Comparison of ENCODE assay signal across 8 cellular contexts in genomic region chr21:29372063-29372802, GRCh38.
DNase-seq lines count a peak whose midpoint lies in the region; ATAC-seq and TF ChIP-seq lines count a peak whose summit lies in the region.

No MANE protein-coding gene starts in this region.

- TF ChIP-seq CTCF in type B pancreatic cell (conservative IDR thresholded peaks at IDR 0.05), result peak; percentile 83

- no peak for TF ChIP-seq POLR2A in erythroblast (IDR thresholded peaks at IDR 0.05; ENCODE audit: low read length)

- H3K27ac ChIP-seq in naive thymus-derived CD4-positive, alpha-beta T cell (ENCODE audit: low read depth, low read length), result no peak overlapping the region

- CTCF ChIA-PET in activated CD4-positive, alpha-beta memory T cell treated with anti-CD3 and anti-CD28 coated beads for 36 hours (lab: Charles Lee), result interaction anchor here (0.7 to 3.9 kb wide), 41 partner anchors 10 to 300 kb away, joined by 3 to 72 read pairs (median 5); partner anchors contain the start of genes BACH1 and CCT8
- CTCF ChIA-PET in naive thymus-derived CD4-positive, alpha-beta T cell (lab: Charles Lee), result interaction anchor here (0.7 to 2.8 kb wide), 8 partner anchors 11 to 676 kb away, joined by 3 to 12 read pairs (median 4); no protein-coding TSS in a partner anchor

- H3K4me3 Mint-ChIP-seq in activated CD4-positive, alpha-beta memory T cell treated with anti-CD3 and anti-CD28 coated beads for 36 hours, result no peak overlapping the region
- H3K4me3 Mint-ChIP-seq in naive thymus-derived CD4-positive, alpha-beta T cell, result no peak overlapping the region
- H3K4me3 Mint-ChIP-seq in type B pancreatic cell, result no peak overlapping the region

- ATAC-seq in GM21381 (IDR thresholded peaks at IDR 0.05; ENCODE audit: unreplicated experiment), result peak; percentile 83
- ATAC-seq in naive thymus-derived CD4-positive, alpha-beta T cell, result peak; percentile 94

- peaks cover 9 to 10% of the 10 kb centered on the region in 2 donors for H3K4me1 ChIP-seq in naive thymus-derived CD4-positive, alpha-beta T cell (ENCODE audit: control insufficient read depth in 2 of 2, insufficient read depth in 2 of 2, low read length in 2 of 2)

- no peak overlapping the region for H3K4me3 ChIP-seq in naive thymus-derived CD4-positive, alpha-beta T cell (ENCODE audit: low read length)

- DNase-seq in DMS79 (lab: John Stamatoyannopoulos, UW) (peak; percentile 24), HK-2 (ENCODE audit: unreplicated experiment) (peak; percentile 14), NCI-H774 (lab: John Stamatoyannopoulos, UW) (peak; percentile 54), erythroblast (lab: John Stamatoyannopoulos, UW) (peak; percentile 86 to 92), type B pancreatic cell (ENCODE audit: extremely low spot score, unreplicated experiment) (no peak)
- DNase-seq in activated CD4-positive, alpha-beta memory T cell treated with anti-CD3 and anti-CD28 coated beads for 36 hours, result peak; percentile 48
- peak in 8 of 9 donors; percentile 41 to 70 (median 61) for DNase-seq in naive thymus-derived CD4-positive, alpha-beta T cell

- intact Hi-C loops in activated CD4-positive, alpha-beta memory T cell treated with anti-CD3 and anti-CD28 coated beads for 36 hours (cut with micrococcal nuclease), result loop anchor here (1.0 to 5.0 kb wide), 3 partner anchors 208 to 295 kb away; no protein-coding TSS in a partner anchor
- intact Hi-C loops in naive thymus-derived CD4-positive, alpha-beta T cell (cut with micrococcal nuclease), result loop anchor here (1.0 to 10.0 kb wide), 9 partner anchors 24 to 377 kb away; partner anchors contain the start of genes BACH1 (in 1 of the 2) and LTN1 (in 1 of the 2)

- no peaks in the 10 kb centered on the region for H3K9me3 ChIP-seq in naive thymus-derived CD4-positive, alpha-beta T cell (ENCODE audit: control insufficient read depth in 2 of 3, low read length in 3 of 3)

- H3K9me3 Mint-ChIP-seq in activated CD4-positive, alpha-beta memory T cell treated with anti-CD3 and anti-CD28 coated beads for 36 hours, result peaks cover 5% of the 10 kb centered on the region
- peaks cover 0 to 6% (median 0%) of the 10 kb centered on the region in 11 donors for H3K9me3 Mint-ChIP-seq in naive thymus-derived CD4-positive, alpha-beta T cell
- H3K9me3 Mint-ChIP-seq in type B pancreatic cell, result no peaks in the 10 kb centered on the region

- POLR2A ChIA-PET in activated CD4-positive, alpha-beta memory T cell treated with anti-CD3 and anti-CD28 coated beads for 36 hours (lab: Charles Lee), result interaction anchor here (0.7 to 1.6 kb wide), 6 partner anchors 11 to 300 kb away, joined by 3 to 17 read pairs (median 4); partner anchors contain the start of gene BACH1
- POLR2A ChIA-PET in naive thymus-derived CD4-positive, alpha-beta T cell (lab: Charles Lee), result interaction anchor here (0.5 to 0.7 kb wide), 3 partner anchors 8 to 389 kb away, joined by 3 read pairs; no protein-coding TSS in a partner anchor

- H3K36me3 Mint-ChIP-seq in activated CD4-positive, alpha-beta memory T cell treated with anti-CD3 and anti-CD28 coated beads for 36 hours, result peaks cover 14% of the 10 kb centered on the region
- H3K36me3 Mint-ChIP-seq in naive thymus-derived CD4-positive, alpha-beta T cell, result peaks cover 0 to 24% (median 4%) of the 10 kb centered on the region in 5 donors
- peaks cover 26% of the 10 kb centered on the region for H3K36me3 Mint-ChIP-seq in type B pancreatic cell

- H3K27me3 ChIP-seq in naive thymus-derived CD4-positive, alpha-beta T cell (ENCODE audit: control insufficient read depth in 2 of 2, insufficient read depth in 2 of 2, low read length in 2 of 2), result no peaks in the 10 kb centered on the region

- H3K36me3 ChIP-seq in naive thymus-derived CD4-positive, alpha-beta T cell (ENCODE audit: control insufficient read depth in 2 of 3, insufficient read depth in 3 of 3, low read length in 3 of 3), result no peaks in the 10 kb centered on the region

- peaks cover 23% of the 10 kb centered on the region for H3K4me1 Mint-ChIP-seq in activated CD4-positive, alpha-beta memory T cell treated with anti-CD3 and anti-CD28 coated beads for 36 hours (ENCODE audit: low read depth)
- peaks cover 5 to 15% (median 10%) of the 10 kb centered on the region in 7 donors for H3K4me1 Mint-ChIP-seq in naive thymus-derived CD4-positive, alpha-beta T cell
- peaks cover 3% of the 10 kb centered on the region for H3K4me1 Mint-ChIP-seq in type B pancreatic cell (ENCODE audit: unreplicated experiment)

- peak overlapping the region; percentile 64 for H3K27ac Mint-ChIP-seq in activated CD4-positive, alpha-beta memory T cell treated with anti-CD3 and anti-CD28 coated beads for 36 hours
- peak overlapping the region in 3 of 9 donors; percentile 9 to 60 (median 30) for H3K27ac Mint-ChIP-seq in naive thymus-derived CD4-positive, alpha-beta T cell
- no peak overlapping the region for H3K27ac Mint-ChIP-seq in type B pancreatic cell

- H3K27me3 Mint-ChIP-seq in activated CD4-positive, alpha-beta memory T cell treated with anti-CD3 and anti-CD28 coated beads for 36 hours, result no peaks in the 10 kb centered on the region
- no peaks in the 10 kb centered on the region for H3K27me3 Mint-ChIP-seq in naive thymus-derived CD4-positive, alpha-beta T cell
- no peaks in the 10 kb centered on the region for H3K27me3 Mint-ChIP-seq in type B pancreatic cell
